Comparison of ENCODE assay signal across 8 cellular contexts in genomic region chr16:87518430-87518996, GRCh38. TPM values are rescaled to one million over a fixed set of nuclear protein-coding genes. Genes with fewer than 3 reads are reported as not detected.
DNase-seq lines count a peak whose midpoint lies in the region; ATAC-seq and TF ChIP-seq lines count a peak whose summit lies in the region.
"Not testable (repeated sequence)": the region's sequence is repeated elsewhere in the genome, so short reads cannot be mapped to it uniquely, and the experiment has no call there.

No MANE protein-coding gene starts in this region.

- not testable (repeated sequence) for TF ChIP-seq POLR2A in heart left ventricle (IDR thresholded peaks at IDR 0.05); transverse colon (IDR thresholded peaks at IDR 0.05)

- ATAC-seq in heart left ventricle, result peak; percentile 58 to 86 (median 78)
- ATAC-seq in lower lobe of right lung, result peak; percentile 58 to 66

- not testable (repeated sequence) for H3K9ac ChIP-seq in rectal smooth muscle tissue (ENCODE audit: low read length)

- peak overlapping the region; percentile 95 to 99 for H3K27ac ChIP-seq in ascending aorta
- H3K27ac ChIP-seq in epithelial cell of prostate, result peak overlapping the region; percentile 32
- peak overlapping the region; percentile 64 to 99 (median 86) for H3K27ac ChIP-seq in heart left ventricle
- peak overlapping the region; percentile 60 for H3K27ac ChIP-seq in lower lobe of right lung
- peak overlapping the region; percentile 61 for H3K27ac ChIP-seq in rectal smooth muscle tissue (ENCODE audit: low read depth, low read length)
- H3K27ac ChIP-seq in transverse colon, result peak overlapping the region; percentile 31 to 68 (median 58)

- H3K4me3 ChIP-seq in AG10803 (ENCODE audit: low read length); MG63; lower lobe of right lung; transverse colon: not testable (repeated sequence)
- H3K4me3 ChIP-seq in ascending aorta, result peak overlapping the region; percentile 39 to 52
- H3K4me3 ChIP-seq in heart left ventricle, result peak overlapping the region in 6 of 12 donors; percentile 25 to 46 (median 34)
- H3K4me3 ChIP-seq in rectal smooth muscle tissue (ENCODE audit: low read length), result peak overlapping the region; percentile 41

- H3K27me3 ChIP-seq in MG63; ascending aorta; heart left ventricle; lower lobe of right lung (ENCODE audit: low read depth); rectal smooth muscle tissue (ENCODE audit: control insufficient read depth, insufficient read depth, low read length); transverse colon: not testable (repeated sequence)

- TF ChIP-seq EP300 in transverse colon (IDR thresholded peaks at IDR 0.05; ENCODE audit: low read depth), result not testable (repeated sequence)

- not testable (repeated sequence) for H3K36me3 ChIP-seq in MG63; ascending aorta; heart left ventricle; lower lobe of right lung; rectal smooth muscle tissue (ENCODE audit: control insufficient read depth, insufficient read depth, low read length); transverse colon

- not testable (repeated sequence) for TF ChIP-seq CTCF in AG10803 (conservative IDR thresholded peaks at IDR 0.05; ENCODE audit: low read length); ascending aorta (IDR thresholded peaks at IDR 0.05); heart left ventricle (IDR thresholded peaks at IDR 0.05); lower lobe of right lung (IDR thresholded peaks at IDR 0.05); transverse colon (IDR thresholded peaks at IDR 0.05)

- in situ Hi-C loops in transverse colon (cut with MboI; ENCODE audit: low pct_ligation_motif_present in 1 of 4, low pct_unique_long_range_greater_than_20kb in 1 of 4, low sequenced_read_pairs in 3 of 4), result not testable (repeated sequence)

- H3K9me3 ChIP-seq in MG63, ascending aorta, heart left ventricle, lower lobe of right lung, transverse colon: not testable (repeated sequence)

- 44 to 71% (median 67%) methylated on average over 6 to 18 of the region's 18 CpGs for WGBS in heart left ventricle, 4 donors
- WGBS in transverse colon (ENCODE audit: low coverage in 1 of 2), 2 donors, result 78 to 100% methylated on average over 3 to 18 of the region's 18 CpGs

- H3K4me1 ChIP-seq in ascending aorta (peaks cover 9 to 26% of the 10 kb centered on the region in 2 donors), heart left ventricle (peaks cover 0 to 35% (median 21%) of the 10 kb centered on the region in 12 donors), lower lobe of right lung (peaks cover 13% of the 10 kb centered on the region)
- H3K4me1 ChIP-seq in rectal smooth muscle tissue (ENCODE audit: control insufficient read depth, insufficient read depth, low read length); transverse colon: not testable (repeated sequence)

- DNase-seq in AG10803 (ENCODE audit: low read depth) (peak; percentile 62), MG63 (peak; percentile 87), ascending aorta (ENCODE audit: low spot score in 2 of 2) (peak; percentile 19 to 92), heart left ventricle (peak; percentile 63 to 87 (median 78)), lower lobe of right lung (peak; percentile 65)
- DNase-seq in epithelial cell of prostate (ENCODE audit: low read depth, low spot score); transverse colon: not testable (repeated sequence)

- intact Hi-C loops in ascending aorta (cut with DNase I), result loop anchor here (1.0 to 2.0 kb wide), 4 partner anchors 25 to 62 kb away; partner anchors contain the start of gene ZCCHC14
- intact Hi-C loops in heart left ventricle (cut with DNase I); lower lobe of right lung (cut with DNase I); transverse colon (cut with DNase I; ENCODE audit: low total_unique reads): not testable (repeated sequence)

RNA-seq across cellular contexts. Expression of gene ZCCHC14, which starts 25.7 kb away (rescaled TPM):
- 2.6 and 3.0 TPM in 2 replicates for total RNA-seq in MG63 (2014; rRNA removed; shearing (Covaris generic); ENCODE audit: low replicate concordance)
- total RNA-seq in ascending aorta (131 TPM), heart left ventricle (10 to 100 TPM in 6 of 9 donors, 1 to 10 TPM in 3; 9.2 to 18.4 (median 16.4) TPM), lower lobe of right lung (23.9 TPM), transverse colon (10 to 100 TPM; 27.7 to 56.1 (median 36.7) TPM)
- polyA plus RNA-seq in heart left ventricle, result 10 to 100 TPM in 1 of 2 donors, 1 to 10 TPM in 1; 6.4 to 10.5 TPM

Comparison
In these comparisons a context has a peak if more than half of its experiments do, and no peak if none do; other contexts are left out.
1. H3K27ac ChIP-seq: peak in every context shown above with its lines; median percentile 97 in ascending aorta; 86 in heart left ventricle; 61 in rectal smooth muscle tissue; 60 in lower lobe of right lung; 58 in transverse colon; 32 in epithelial cell of prostate.